8 cellular contexts compared by ENCODE assay signal in genomic region chr2:190511104-190511503, GRCh38. TPM values are rescaled to one million over a fixed set of nuclear protein-coding genes. Genes with fewer than 3 reads are reported as not detected.
A peak's percentile ranks its signal among the peaks of the same experiment; 100 is the strongest.
DNase-seq lines count a peak whose midpoint lies in the region; ATAC-seq, FAIRE-seq and TF ChIP-seq lines count a peak whose summit lies in the region.

No MANE protein-coding gene starts in this region.

- H3K27ac ChIP-seq in GM12878 (ENCODE audit: control insufficient read depth, insufficient read depth) (no peak overlapping the region), lower lobe of right lung (no peak overlapping the region)

- H3K9me3 Mint-ChIP-seq in Caco-2 (ENCODE audit: unreplicated experiment) = no peaks in the 10 kb centered on the region
- no peaks in the 10 kb centered on the region for H3K9me3 Mint-ChIP-seq in activated naive CD8-positive, alpha-beta T cell treated with anti-CD3 and anti-CD28 coated beads, Interleukin-2, amount 50 U/mL, for 24 hours

- H3K27me3 ChIP-seq in Caco-2 (replicated peaks; ENCODE audit: control insufficient read depth, insufficient read depth, low read length) (no peaks in the 10 kb centered on the region), Loucy (ENCODE audit: insufficient read depth, low read length, poor library complexity, severe bottlenecking) (no peaks in the 10 kb centered on the region), GM12878 (replicated peaks in 1 of 2; ENCODE audit: control insufficient read depth in 2 of 2, insufficient read depth in 2 of 2, low read length in 1 of 2) (no peaks in the 10 kb centered on the region), lower lobe of right lung (ENCODE audit: low read depth) (no peaks in the 10 kb centered on the region)

- H3F3A ChIP-seq in Loucy (ENCODE audit: low read depth) = no peaks in the 10 kb centered on the region

- H3K9me2 ChIP-seq in Loucy (replicated peaks; ENCODE audit: low read depth, low read length) = no peaks in the 10 kb centered on the region

- TF ChIP-seq EP300 in GM12878 (IDR thresholded peaks at IDR 0.05; ENCODE audit: borderline replicate concordance in 1 of 2, control insufficient read depth in 1 of 2, low read depth in 2 of 2, low read length in 2 of 2) = no peak

- BruUV-seq in Caco-2 (replicated peaks; lab: Mats Ljungman, UMichigan) (no TSS peak), GM12878 (replicated peaks; lab: Mats Ljungman, UMichigan) (no TSS peak)

- intact Hi-C loops in Caco-2 (cut with micrococcal nuclease; ENCODE audit: unreplicated experiment) = loop anchor here (1.0 to 2.0 kb wide), 4 partner anchors 128 to 422 kb away; no protein-coding TSS in a partner anchor
- intact Hi-C loops in GM12878 (cut with micrococcal nuclease; ENCODE audit: unreplicated experiment) = loop anchor here (1.0 kb wide), 1 partner anchor 128 kb away; no protein-coding TSS in a partner anchor
- intact Hi-C loops in lower lobe of right lung (cut with DNase I) = no loop called here

- H3K4me1 ChIP-seq in Caco-2 (no peaks in the 10 kb centered on the region), Loucy (ENCODE audit: insufficient read depth, low read length, poor library complexity, severe bottlenecking) (peaks cover 11% of the 10 kb centered on the region), GM12878 (ENCODE audit: control insufficient read depth, insufficient read depth, low read length) (peaks cover 4% of the 10 kb centered on the region), lower lobe of right lung (no peaks in the 10 kb centered on the region)

- peak; percentile 76 for TF ChIP-seq RAD21 in GM12878 (IDR thresholded peaks at IDR 0.05; ENCODE audit: insufficient read depth, low read depth, low read length)

- H3K4me1 Mint-ChIP-seq in Caco-2 (ENCODE audit: low read depth, unreplicated experiment) = no peaks in the 10 kb centered on the region
- peaks cover 14% of the 10 kb centered on the region for H3K4me1 Mint-ChIP-seq in activated naive CD8-positive, alpha-beta T cell treated with anti-CD3 and anti-CD28 coated beads, Interleukin-2, amount 50 U/mL, for 24 hours

- H2AFZ ChIP-seq in Loucy (ENCODE audit: low read length) (no peak overlapping the region), GM12878 (ENCODE audit: control insufficient read depth, low read depth, low read length) (no peak overlapping the region)

- no peak for TF ChIP-seq POLR2A in GM12878 (IDR thresholded peaks at IDR 0.05; ENCODE audit: low read depth, low read length)

- no peaks in the 10 kb centered on the region for H3K9me3 ChIP-seq in Caco-2
- no peaks in the 10 kb centered on the region for H3K9me3 ChIP-seq in Loucy (ENCODE audit: insufficient read depth, low read depth, low read length)
- H3K9me3 ChIP-seq in GM12878 (replicated peaks; ENCODE audit: control insufficient read depth, insufficient read depth, low read length) = no peaks in the 10 kb centered on the region
- no peaks in the 10 kb centered on the region for H3K9me3 ChIP-seq in lower lobe of right lung

- no peaks in the 10 kb centered on the region for H4K20me1 ChIP-seq in Loucy (ENCODE audit: insufficient read depth, low read length, poor library complexity, severe bottlenecking)
- no peaks in the 10 kb centered on the region for H4K20me1 ChIP-seq in GM12878 (ENCODE audit: control insufficient read depth, insufficient read depth)

- RAD21 ChIA-PET in GM12878 (lab: Charles Lee; ENCODE audit: unreplicated experiment) = interaction anchor here (1.0 to 1.1 kb wide), 2 partner anchors 78 kb away, joined by 3 read pairs; no protein-coding TSS in a partner anchor

- peaks cover 17% of the 10 kb centered on the region for H3K36me3 Mint-ChIP-seq in Caco-2 (ENCODE audit: insufficient read depth, unreplicated experiment)
- H3K36me3 Mint-ChIP-seq in activated naive CD8-positive, alpha-beta T cell treated with anti-CD3 and anti-CD28 coated beads, Interleukin-2, amount 50 U/mL, for 24 hours (ENCODE audit: low read depth) = peaks cover 19% of the 10 kb centered on the region

- H3K4me2 ChIP-seq in Loucy (ENCODE audit: low read depth, low read length, poor library complexity, severe bottlenecking) = no peak overlapping the region
- no peak overlapping the region for H3K4me2 ChIP-seq in GM12878 (ENCODE audit: control insufficient read depth, insufficient read depth)

- H3K79me2 ChIP-seq in Loucy (ENCODE audit: insufficient read depth, low read length) (no peaks in the 10 kb centered on the region), GM12878 (ENCODE audit: control insufficient read depth, insufficient read depth, low read length) (no peaks in the 10 kb centered on the region)

- WGBS in GM12878 (ENCODE audit: insufficient coverage, insufficient replicate concordance, low lambda C conversion rate, missing lambda C conversion rate) = 97% methylated on average over 2 of the region's 2 CpGs

- H3K4me3 Mint-ChIP-seq in Caco-2 (ENCODE audit: unreplicated experiment) = no peak overlapping the region
- H3K4me3 Mint-ChIP-seq in activated naive CD8-positive, alpha-beta T cell treated with anti-CD3 and anti-CD28 coated beads, Interleukin-2, amount 50 U/mL, for 24 hours = no peak overlapping the region

- POLR2A ChIA-PET in Caco-2 (lab: Charles Lee) (no interaction called here), GM12878 (lab: Charles Lee) (no interaction called here)

- DNase-seq in Caco-2 (peak in 1 of 2 experiments; percentile 36), GM12878 (ENCODE audit: low read depth, low spot score) (no peak), lower lobe of right lung (no peak), NCI-H187 (lab: John Stamatoyannopoulos, UW) (no peak), HuH-7.5 (ENCODE audit: low spot score) (no peak)
- no peak for DNase-seq in activated naive CD8-positive, alpha-beta T cell treated with anti-CD3 and anti-CD28 coated beads, Interleukin-2, amount 50 U/mL, for 24 hours

- H3K4me3 ChIP-seq in Caco-2 (ENCODE audit: low read depth, low read length) (no peak overlapping the region), Loucy (ENCODE audit: low read length, poor library complexity, severe bottlenecking) (no peak overlapping the region), GM12878 (no peak overlapping the region), lower lobe of right lung (no peak overlapping the region)

- in situ Hi-C loops in GM12878 (cut with MboI) = no loop called here

- SMC1A ChIA-PET in GM12878 (lab: Charles Lee; ENCODE audit: uncharacterized antibody, unreplicated experiment) = interaction anchor here (0.6 to 8.4 kb wide), 8 partner anchors 10 to 169 kb away, joined by 3 to 65 read pairs (median 3); no protein-coding TSS in a partner anchor

- H3K36me3 ChIP-seq in Caco-2 (ENCODE audit: control insufficient read depth, insufficient read depth, low read length) (no peaks in the 10 kb centered on the region; the same call in 1 of the 2 replicates), Loucy (ENCODE audit: insufficient read depth, low read length) (peaks cover 2% of the 10 kb centered on the region; the same call in 1 of the 2 replicates), GM12878 (ENCODE audit: control insufficient read depth in 2 of 2, insufficient read depth in 2 of 2, low read length in 1 of 2) (peaks cover 2 to 11% of the 10 kb centered on the region in 2 experiments), lower lobe of right lung (peaks cover 33% of the 10 kb centered on the region)

- no peak overlapping the region for H3K27ac Mint-ChIP-seq in Caco-2 (ENCODE audit: unreplicated experiment)
- no peak overlapping the region for H3K27ac Mint-ChIP-seq in activated naive CD8-positive, alpha-beta T cell treated with anti-CD3 and anti-CD28 coated beads, Interleukin-2, amount 50 U/mL, for 24 hours

- no peak overlapping the region for H3K9ac ChIP-seq in Loucy (ENCODE audit: low read depth, low read length, poor library complexity, severe bottlenecking)
- no peak overlapping the region for H3K9ac ChIP-seq in GM12878 (ENCODE audit: control insufficient read depth, insufficient read depth, low read length)

- H3K27me3 Mint-ChIP-seq in Caco-2 (ENCODE audit: insufficient read depth, unreplicated experiment) = no peaks in the 10 kb centered on the region
- no peaks in the 10 kb centered on the region for H3K27me3 Mint-ChIP-seq in activated naive CD8-positive, alpha-beta T cell treated with anti-CD3 and anti-CD28 coated beads, Interleukin-2, amount 50 U/mL, for 24 hours

- TF ChIP-seq CTCF in Caco-2 (IDR thresholded peaks at IDR 0.05; ENCODE audit: insufficient read depth in 1 of 2, low read depth in 1 of 2, low read length in 1 of 2, severe bottlenecking in 1 of 2, unreplicated experiment in 1 of 2) (peak; percentile 42 to 60), Loucy (conservative IDR thresholded peaks at IDR 0.05; ENCODE audit: low read length) (peak; percentile 62), GM12878 (IDR thresholded peaks at IDR 0.05 in 2 of 3, conservative IDR thresholded peaks at IDR 0.05 in 1 of 3; ENCODE audit: control insufficient read depth in 2 of 3, extremely low read depth in 1 of 3, insufficient read depth in 1 of 3, low read depth in 3 of 3, low read length in 3 of 3) (peak; percentile 21 to 49 (median 27); a peak in 4 of 6 replicates), lower lobe of right lung (IDR thresholded peaks at IDR 0.05) (peak; percentile 40)

- ATAC-seq in GM12878 (peak; percentile 31; the same call in 1 of the 3 replicates), lower lobe of right lung (no peak), GM18517 (IDR thresholded peaks at IDR 0.05; ENCODE audit: unreplicated experiment) (no peak)
- no peak for ATAC-seq in activated naive CD8-positive, alpha-beta T cell treated with anti-CD3 and anti-CD28 coated beads, Interleukin-2, amount 50 U/mL, for 24 hours

- CTCF ChIA-PET in Caco-2 (lab: Charles Lee) (no interaction called here), GM12878 (lab: Yijun Ruan, JAX) (interaction anchor here (1.3 to 2.3 kb wide), 3 partner anchors 22 to 169 kb away, joined by 4 to 8 read pairs (median 6); no protein-coding TSS in a partner anchor)

- no peak for FAIRE-seq in GM12878 (lab: Jason Lieb, UNC)

RNA-seq across cellular contexts. Expression of gene NEMP2, which starts 23.4 kb away (rescaled TPM):
- total RNA-seq in Caco-2 (2022) = 19.1 and 20.2 TPM in 2 replicates
- 35.7 and 37.8 TPM in 2 replicates for total RNA-seq in GM12878 (2013; cell fraction: nucleolus; rRNA removed)
- total RNA-seq in GM12878 (2014; rRNA removed) = 7.9 and 12.6 TPM in 2 replicates
- 8.3 and 11.6 TPM in 2 replicates for total RNA-seq in GM12878 (2014; rRNA removed; fragmentation: Illumina TruSeq; extraction: Trizol)
- total RNA-seq in GM12878 (2021) = 10.4 and 12.6 TPM in 2 replicates
- 3.2 TPM for polyA plus RNA-seq in GM12878 (2011; ENCODE audit: low read depth)
- 12.9 and 19.0 TPM in 2 replicates for polyA plus RNA-seq in GM12878 (2011; rRNA removed)
- 6.1 and 6.5 TPM in 2 replicates for polyA plus RNA-seq in GM12878 (2011; cell fraction: cytosol; rRNA removed)
- polyA plus RNA-seq in GM12878 (2011; cell fraction: nucleus; rRNA removed) = 7.3 and 9.0 TPM in 2 replicates
- polyA plus RNA-seq in GM12878 (2012) = 4.9 and 7.1 TPM in 2 replicates
- polyA plus RNA-seq in GM12878 (2014; fragmentation: Illumina TruSeq; extraction: Trizol) = 7.6 and 9.7 TPM in 2 replicates
- 1 to 10 TPM; 2.3 to 3.6 TPM for polyA plus RNA-seq in GM12878 (2014; fragmentation: Nextera tagmentation; extraction: Ambion mirVana)
- 6.5 and 7.0 TPM in 2 replicates for polyA plus RNA-seq in GM12878 (2014; rRNA removed)
- 10 to 100 TPM; 12.5 to 14.0 TPM for polyA plus RNA-seq in GM12878 (2016; fragmentation: Nextera tagmentation; extraction: Ambion mirVana)
- 22.3 and 31.5 TPM in 2 replicates for polyA minus RNA-seq in GM12878 (2011; rRNA and poly(A)+ RNA removed)
- polyA minus RNA-seq in GM12878 (2011; cell fraction: cytosol; rRNA and poly(A)+ RNA removed) = 7.4 and 10.7 TPM in 2 replicates
- polyA minus RNA-seq in GM12878 (2011; cell fraction: nucleus; rRNA and poly(A)+ RNA removed) = 33.4 and 44.8 TPM in 2 replicates
- 9.5 TPM for total RNA-seq in lower lobe of right lung
